ENCODE assay signal across 34 cellular contexts in the genomic region with DNA sequence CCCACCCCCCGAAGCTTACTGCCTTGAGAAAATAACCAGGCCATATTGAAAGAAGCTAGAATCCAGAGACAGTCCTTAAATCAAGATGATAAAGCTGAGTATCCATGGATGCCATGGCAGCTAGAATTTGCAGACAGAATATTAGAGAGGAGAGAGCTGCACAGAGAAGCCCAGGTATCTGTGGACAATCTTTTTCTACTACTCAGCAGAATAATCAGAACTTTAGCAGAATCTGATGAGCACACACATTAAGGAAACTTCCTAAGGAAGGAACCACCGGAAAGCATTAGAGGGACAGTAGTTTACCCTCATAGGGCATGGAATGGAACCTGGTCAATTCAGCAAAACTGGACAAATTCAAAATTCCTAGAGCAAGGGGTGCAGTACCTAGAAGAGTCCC.
DNase-seq lines count a peak whose midpoint lies in the region; ATAC-seq, FAIRE-seq and TF ChIP-seq lines count a peak whose summit lies in the region.
"Had no signal": no experiment of that assay in that cellular context is flagged by ENCODE, and none has a peak within 500 bp of the region (broad histone marks: within the 10 kb centered on the region; RNA-seq: fewer than 3 reads in every experiment).

No MANE protein-coding gene starts in this region.

- H3K4me1 ChIP-seq in HepG2 (ENCODE audit: insufficient read depth, low read length) = no peaks in the 10 kb centered on the region
- no peaks in the 10 kb centered on the region for H3K4me1 ChIP-seq in right lobe of liver
- H3K4me1 ChIP-seq in A549 = no peaks in the 10 kb centered on the region
- no peaks in the 10 kb centered on the region for H3K4me1 ChIP-seq in H1 (replicated peaks in 1 of 4; ENCODE audit: control insufficient read depth in 3 of 4, insufficient read depth in 4 of 4, low read length in 3 of 4)
- peaks cover 0 to 5% of the 10 kb centered on the region in 2 donors for H3K4me1 ChIP-seq in neuronal stem cell (ENCODE audit: control insufficient read depth in 2 of 2, insufficient read depth in 1 of 2, low read depth in 1 of 2, low read length in 2 of 2)
- H3K4me1 ChIP-seq: BE2C, BLaER1, Caco-2 had no signal

- H4K8ac ChIP-seq in H1 (ENCODE audit: extremely low read depth, insufficient read depth, low read length) (no peak overlapping the region), neuronal stem cell (ENCODE audit: low read depth, low read length) (no peak overlapping the region)

- no peaks in the 10 kb centered on the region for H3K23me2 ChIP-seq in H1 (ENCODE audit: low read depth, low read length)

- no peaks in the 10 kb centered on the region for H3K9me3 ChIP-seq in HepG2 (ENCODE audit: low read length)
- H3K9me3 ChIP-seq in right lobe of liver = no peaks in the 10 kb centered on the region
- H3K9me3 ChIP-seq in A549 = no peaks in the 10 kb centered on the region
- no peaks in the 10 kb centered on the region for H3K9me3 ChIP-seq in H1 (ENCODE audit: insufficient read depth in 2 of 2, low read depth in 1 of 2, low read length in 1 of 2)
- H3K9me3 ChIP-seq in neuronal stem cell (replicated peaks in 1 of 2; ENCODE audit: control insufficient read depth in 2 of 2, insufficient read depth in 1 of 2, low read depth in 1 of 2, low read length in 2 of 2) = no peaks in the 10 kb centered on the region
- H3K9me3 ChIP-seq: BE2C; BLaER1; BLaER1 treated with 17β-estradiol and CSF1 and Interleukin-3, amounts not matched to agents 10 nM and 100 nM; Caco-2 had no signal

- H2AK5ac ChIP-seq in H1 (ENCODE audit: low read depth, low read length) (no peak overlapping the region), neuronal stem cell (ENCODE audit: low read depth, low read length) (no peak overlapping the region)

- no peak for FAIRE-seq in HepG2 (lab: Jason Lieb, UNC)
- no peak for FAIRE-seq in A549 (lab: Jason Lieb, UNC)
- no peak for FAIRE-seq in H1 (lab: Jason Lieb, UNC)
- FAIRE-seq: A204.1, D721Med had no signal

- H4K91ac ChIP-seq in H1 (replicated peaks; ENCODE audit: insufficient read length, low read length) (no peak overlapping the region), neuronal stem cell (ENCODE audit: low read depth, low read length, poor library complexity) (no peak overlapping the region)

- in situ Hi-C loops in HepG2 (cut with HindIII; ENCODE audit: extremely low pct_ligation_motif_present, low pct_unique_long_range_greater_than_20kb) = no loop called here

- H3K36me3 ChIP-seq in HepG2 (replicated peaks in 1 of 2; ENCODE audit: control insufficient read depth in 1 of 2, insufficient read depth in 2 of 2, low read length in 2 of 2) = no peaks in the 10 kb centered on the region
- H3K36me3 ChIP-seq in right lobe of liver = no peaks in the 10 kb centered on the region
- no peaks in the 10 kb centered on the region for H3K36me3 ChIP-seq in H1 (ENCODE audit: control insufficient read depth in 2 of 4, insufficient read depth in 4 of 4, low read length in 3 of 4)
- H3K36me3 ChIP-seq in neuronal stem cell (replicated peaks in 1 of 2; ENCODE audit: control insufficient read depth in 2 of 2, insufficient read depth in 2 of 2, low read length in 2 of 2) = no peaks in the 10 kb centered on the region
- H3K36me3 ChIP-seq: BE2C; BLaER1; BLaER1 treated with 17β-estradiol and CSF1 and Interleukin-3, amounts not matched to agents 10 nM and 100 nM had no signal

- H4K5ac ChIP-seq in H1 (ENCODE audit: insufficient read length, low read depth, low read length) = no peak overlapping the region

- no peak for TF ChIP-seq RAD21 in HepG2 (CRISPR knock-in tag; IDR thresholded peaks at IDR 0.05)
- no peak for TF ChIP-seq RAD21 in A549 (conservative IDR thresholded peaks at IDR 0.05 in 1 of 2, IDR thresholded peaks at IDR 0.05 in 1 of 2)
- no peak for TF ChIP-seq RAD21 in H1 (IDR thresholded peaks at IDR 0.05 in 1 of 2, conservative IDR thresholded peaks at IDR 0.05 in 1 of 2; ENCODE audit: low read depth in 2 of 2, low read length in 2 of 2)

- no peak for ATAC-seq in HepG2
- no peak for ATAC-seq in right lobe of liver
- ATAC-seq in A549 = no peak
- ATAC-seq in HG03139 (IDR thresholded peaks at IDR 0.05; ENCODE audit: unreplicated experiment) = no peak
- ATAC-seq: CD8-positive, alpha-beta T cell had no signal

- H3K18ac ChIP-seq in H1 (ENCODE audit: extremely low read depth, low read length) (no peak overlapping the region), neuronal stem cell (ENCODE audit: low read length) (no peak overlapping the region)

- CTCF ChIA-PET in HepG2 (lab: Yijun Ruan, JAX; ENCODE audit: low intra/inter-chr PET ratio, low total read pairs) = no interaction called here
- CTCF ChIA-PET in A549 (lab: Yijun Ruan, JAX) = no interaction called here
- CTCF ChIA-PET in H1 (lab: Charles Lee; ENCODE audit: partially characterized antibody) = interaction anchor here (0.6 kb wide), 1 partner anchor 374 kb away, joined by 3 read pairs; no protein-coding TSS in a partner anchor

- H2BK15ac ChIP-seq in H1 (ENCODE audit: low read length) (no peak overlapping the region), neuronal stem cell (ENCODE audit: low read length) (no peak overlapping the region)

- no peak for TF ChIP-seq CTCF in HepG2 (CRISPR knock-in tag; IDR thresholded peaks at IDR 0.05)
- TF ChIP-seq CTCF in right lobe of liver (IDR thresholded peaks at IDR 0.05) = no peak
- no peak for TF ChIP-seq CTCF in A549 (IDR thresholded peaks at IDR 0.05)
- no peak for TF ChIP-seq CTCF in H1 (IDR thresholded peaks at IDR 0.05; ENCODE audit: control extremely low read depth in 1 of 3, insufficient read depth in 1 of 3, low read depth in 1 of 3, low read length in 3 of 3)

- H4K20me1 ChIP-seq in HepG2 (ENCODE audit: insufficient read depth, low read length) (no peaks in the 10 kb centered on the region), H1 (replicated peaks in 1 of 2; ENCODE audit: control insufficient read depth in 1 of 2, insufficient read depth in 2 of 2, low read length in 2 of 2) (no peaks in the 10 kb centered on the region)
- H4K20me1 ChIP-seq: BLaER1; BLaER1 treated with 17β-estradiol and CSF1 and Interleukin-3, amounts not matched to agents 10 nM and 100 nM had no signal

- no peak overlapping the region for H2AFZ ChIP-seq in HepG2 (ENCODE audit: low read length)
- H2AFZ ChIP-seq in H1 (ENCODE audit: low read length) = 0 out of 2 replicates have a peak overlapping the region, but pooled peaks have one; percentile 29
- peak overlapping the region; percentile 24 for H2AFZ ChIP-seq in neuronal stem cell (ENCODE audit: low read length)

- H2BK120ac ChIP-seq in H1 (replicated peaks; ENCODE audit: low read depth, low read length) (no peak overlapping the region), neuronal stem cell (ENCODE audit: low read depth, low read length) (no peak overlapping the region)

- no peak overlapping the region for H3K4ac ChIP-seq in H1 (replicated peaks; ENCODE audit: insufficient read length, low read depth, low read length)
- H3K4ac ChIP-seq in neuronal stem cell (ENCODE audit: low read length) = no peak overlapping the region

- H3K14ac ChIP-seq in H1 (ENCODE audit: insufficient read length) = no peak overlapping the region
- no peak overlapping the region for H3K14ac ChIP-seq in neuronal stem cell (ENCODE audit: low read length)

- H3K79me1 ChIP-seq in H1 (ENCODE audit: low read depth, low read length) (no peaks in the 10 kb centered on the region), neuronal stem cell (ENCODE audit: low read depth, low read length) (no peaks in the 10 kb centered on the region)

- H3K4me2 ChIP-seq in HepG2 (ENCODE audit: low read depth, low read length) (no peak overlapping the region), A549 (no peak overlapping the region), H1 (ENCODE audit: insufficient read depth in 1 of 2, low read depth in 2 of 2, low read length in 2 of 2) (no peak overlapping the region), neuronal stem cell (ENCODE audit: insufficient read depth, low read length, poor library complexity, severe bottlenecking) (no peak overlapping the region)
- H3K4me2 ChIP-seq: BLaER1; BLaER1 treated with 17β-estradiol and CSF1 and Interleukin-3, amounts not matched to agents 10 nM and 100 nM had no signal

- 2% methylated on average over 2 of the region's 2 CpGs for WGBS in HepG2 (ENCODE audit: low lambda C conversion rate)
- WGBS in right lobe of liver (ENCODE audit: insufficient coverage, low coverage, low lambda C conversion rate, missing lambda C conversion rate) = 48% methylated on average over 2 of the region's 2 CpGs
- 0% methylated on average over 2 of the region's 2 CpGs for WGBS in A549 (ENCODE audit: missing lambda C conversion rate)
- WGBS in H1 (ENCODE audit: extremely low coverage in 1 of 2, insufficient coverage in 1 of 2, insufficient read length in 1 of 2, insufficient replicate concordance in 2 of 2, low coverage in 1 of 2, low lambda C conversion rate in 2 of 2, missing lambda C conversion rate in 1 of 2), 2 experiments = 88% methylated on average over 2 of the region's 2 CpGs; no CpG with 5 or more reads in 1 of the 2 experiments
- WGBS in neuronal stem cell (ENCODE audit: extremely low coverage in 2 of 2, insufficient read length in 2 of 2, insufficient replicate concordance in 1 of 2), 2 donors = no CpG with 5 or more reads among the region's 2 CpGs

- H2BK5ac ChIP-seq in H1 (ENCODE audit: low read depth, low read length) (no peak overlapping the region), neuronal stem cell (ENCODE audit: low read length) (no peak overlapping the region)

- H3K9ac ChIP-seq in HepG2 (ENCODE audit: insufficient read depth, low read depth, low read length) (no peak overlapping the region), H1 (replicated peaks in 1 of 4; ENCODE audit: extremely low read depth in 1 of 4, low read depth in 3 of 4, low read length in 3 of 4) (no peak overlapping the region), neuronal stem cell (ENCODE audit: low read depth, low read length, poor library complexity) (no peak overlapping the region)
- H3K9ac ChIP-seq: BLaER1; BLaER1 treated with 17β-estradiol and CSF1 and Interleukin-3, amounts not matched to agents 10 nM and 100 nM had no signal

- intact Hi-C loops in HepG2 (cut with micrococcal nuclease; ENCODE audit: unreplicated experiment) (no loop called here), right lobe of liver (cut with DNase I) (no loop called here)

- H3K23ac ChIP-seq in H1 (ENCODE audit: insufficient read length) (no peak overlapping the region), neuronal stem cell (ENCODE audit: low read depth, low read length, poor library complexity) (no peak overlapping the region)

- H2BK20ac ChIP-seq in H1 (ENCODE audit: low read length) = no peak overlapping the region

- H2BK12ac ChIP-seq in H1 (ENCODE audit: low read depth, low read length) (no peak overlapping the region), neuronal stem cell (ENCODE audit: low read length) (no peak overlapping the region)

- H3K27ac ChIP-seq in HepG2 (ENCODE audit: extremely low read length, insufficient read depth, low read length) (no peak overlapping the region), right lobe of liver (no peak overlapping the region), A549 (no peak overlapping the region), H1 (ENCODE audit: low read depth, low read length) (no peak overlapping the region), neuronal stem cell (replicated peaks; ENCODE audit: low read length) (no peak overlapping the region)
- H3K27ac ChIP-seq: 22Rv1; BLaER1; BLaER1 treated with 17β-estradiol and CSF1 and Interleukin-3, amounts not matched to agents 10 nM and 100 nM; C4-2B had no signal

- no peaks in the 10 kb centered on the region for H3K27me3 ChIP-seq in HepG2 (ENCODE audit: control insufficient read depth in 1 of 2, insufficient read depth in 2 of 2, low read length in 2 of 2)
- no peaks in the 10 kb centered on the region for H3K27me3 ChIP-seq in right lobe of liver
- H3K27me3 ChIP-seq in H1 (replicated peaks in 1 of 4; ENCODE audit: control insufficient read depth in 3 of 4, extremely low read depth in 1 of 4, insufficient read depth in 3 of 4, low read length in 3 of 4) = no peaks in the 10 kb centered on the region
- no peaks in the 10 kb centered on the region for H3K27me3 ChIP-seq in neuronal stem cell (ENCODE audit: control insufficient read depth in 3 of 3, insufficient read depth in 3 of 3, low read depth in 1 of 3, low read length in 3 of 3)
- H3K27me3 ChIP-seq: BE2C; BLaER1; BLaER1 treated with 17β-estradiol and CSF1 and Interleukin-3, amounts not matched to agents 10 nM and 100 nM had no signal

- no peak for TF ChIP-seq POLR2A in HepG2 (IDR thresholded peaks at IDR 0.05; ENCODE audit: insufficient read depth in 1 of 2, low read depth in 2 of 2, low read length in 2 of 2)
- TF ChIP-seq POLR2A in right lobe of liver (IDR thresholded peaks at IDR 0.05) = no peak
- TF ChIP-seq POLR2A in A549 (IDR thresholded peaks at IDR 0.05; ENCODE audit: low read length) = no peak
- no peak for TF ChIP-seq POLR2A in H1 (IDR thresholded peaks at IDR 0.05; ENCODE audit: control extremely low read depth in 1 of 2, low read depth in 2 of 2, low read length in 2 of 2)

- H3K79me2 ChIP-seq in HepG2 (ENCODE audit: insufficient read depth, low read length) (no peaks in the 10 kb centered on the region), H1 (ENCODE audit: control insufficient read depth in 1 of 2, insufficient read depth in 2 of 2, low read length in 2 of 2) (no peaks in the 10 kb centered on the region)

- POLR2A ChIA-PET in HepG2 (lab: Yijun Ruan, JAX) = no interaction called here
- POLR2A ChIA-PET in A549 (lab: Yijun Ruan, JAX) = no interaction called here
- POLR2A ChIA-PET in H1 (lab: Charles Lee; ENCODE audit: partially characterized antibody) = no interaction called here

- H3K4me3 ChIP-seq in HepG2 (replicated peaks in 1 of 3; ENCODE audit: insufficient read depth in 1 of 3, low read depth in 2 of 3, low read length in 3 of 3) (no peak overlapping the region), right lobe of liver (no peak overlapping the region), A549 (no peak overlapping the region), H1 (ENCODE audit: extremely low read depth in 1 of 4, insufficient read depth in 2 of 4, low read depth in 3 of 4, low read length in 4 of 4) (no peak overlapping the region), neuronal stem cell (ENCODE audit: low read length in 2 of 2) (no peak overlapping the region)
- H3K4me3 ChIP-seq: BLaER1; BLaER1 treated with 17β-estradiol and CSF1 and Interleukin-3, amounts not matched to agents 10 nM and 100 nM had no signal

- DNase-seq in HepG2 (ENCODE audit: low spot score) (no peak), right lobe of liver (no peak), A549 (ENCODE audit: low read depth in 1 of 2, low spot score in 1 of 2) (no peak), H1 (ENCODE audit: low read depth in 1 of 2, low spot score in 2 of 2) (no peak), neuronal stem cell (ENCODE audit: low spot score) (no peak), middle frontal gyrus (ENCODE audit: extremely low spot score, low spot score) (no peak)
- DNase-seq in stimulated activated CD4-positive, alpha-beta T cell treated with anti-CD3 and anti-CD28 coated beads, Interleukin-4, amount 100 ng/mL, for 1 hour = no peak
- DNase-seq: 8988T; ACHN; AML-193; BE2C; C1 segment of cervical spinal cord; Caco-2; Calu3; CD4-positive, alpha-beta memory T cell; CD4-positive, alpha-beta T cell; CD4-positive, CD25-positive, alpha-beta regulatory T cell; CD8-positive, alpha-beta memory T cell; CD8-positive, alpha-beta T cell; COR-L47; DMS 273 treated with DMSO at 0.1 percent for 48 hours; DMS153; DMS53; DMS79; DMS79 treated with DMSO at 0.1 percent for 48 hours; DND-41; EL had no signal

- H3K56ac ChIP-seq in H1 (replicated peaks; ENCODE audit: insufficient read length, low read depth, low read length) = no peak overlapping the region

- TF ChIP-seq EP300 in HepG2 (IDR thresholded peaks at IDR 0.05; ENCODE audit: low read depth in 2 of 2, low read length in 2 of 2) = no peak
- no peak for TF ChIP-seq EP300 in HepG2 (CRISPR knock-in tag; IDR thresholded peaks at IDR 0.05; ENCODE audit: borderline replicate concordance)
- no peak for TF ChIP-seq EP300 in A549 (IDR thresholded peaks at IDR 0.05)
- TF ChIP-seq EP300 in H1 (IDR thresholded peaks at IDR 0.05; ENCODE audit: borderline replicate concordance in 1 of 2, low read depth in 2 of 2, low read length in 2 of 2) = no peak

- BruUV-seq in HepG2 (replicated peaks; lab: Mats Ljungman, UMichigan) = no TSS peak

Comparison
In these comparisons a context has a peak if more than half of its experiments do, and no peak if none do; other contexts are left out.
1. Of the 41 proteins assayed by ChIP-seq in both HepG2 and H1: peak only in HepG2: MAFK; only in H1: none; in both: none; in neither: 40.